In genomic region chr1:245332513-245332912, GRCh38 we compare ENCODE assay signal across 16 cellular contexts.
DNase-seq lines count a peak whose midpoint lies in the region; TF ChIP-seq lines count a peak whose summit lies in the region.
"Had no signal": no experiment of that assay in that cellular context is flagged by ENCODE, and none has a peak within 500 bp of the region (broad histone marks: within the 10 kb centered on the region; RNA-seq: fewer than 3 reads in every experiment).

No MANE protein-coding gene starts in this region.

- H3K27ac ChIP-seq in HEK293 (ENCODE audit: extremely low read depth, low read depth, low read length) (no peak overlapping the region), esophagus squamous epithelium (no peak overlapping the region)
- H3K27ac ChIP-seq: psoas muscle had no signal

- intact Hi-C loops in esophagus squamous epithelium (cut with DNase I), result no loop called here
- intact Hi-C loops in head of caudate nucleus (cut with DNase I), result no loop called here

- DNase-seq in AG08395 (ENCODE audit: low spot score) (peak; percentile 8), esophagus squamous epithelium (lab: John Stamatoyannopoulos, UW) (no peak), head of caudate nucleus (no peak), AG08396 (ENCODE audit: low spot score) (no peak)
- peak; percentile 75 to 77 for DNase-seq in activated T-cell treated with anti-CD3 and anti-CD28 coated beads, Interleukin-2, amount 50 U/mL, for 48 hours
- DNase-seq in stimulated activated CD4-positive, alpha-beta T cell treated with anti-CD3 and anti-CD28 coated beads, Interleukin-15, amount 100 ng/mL, for 48 hours (ENCODE audit: low read depth in 2 of 2), result peak; percentile 51 to 54
- no peak for DNase-seq in effector CD8-positive, alpha-beta T cell (lab: John Stamatoyannopoulos, UW)
- DNase-seq: activated naive CD4-positive, alpha-beta T cell treated with Interleukin-2 at 50 U/mL for 16 hours; caudate nucleus; effector memory CD4-positive, alpha-beta T cell; H7; KBM-7; naive B cell; NCI-H187 treated with DMSO at 0.1 percent for 48 hours; psoas muscle had no signal

- H3K9me3 ChIP-seq in HEK293 (ENCODE audit: control insufficient read depth, insufficient read depth, low read depth, low read length), result no peaks in the 10 kb centered on the region
- H3K9me3 ChIP-seq in esophagus squamous epithelium, result no peaks in the 10 kb centered on the region
- H3K9me3 ChIP-seq: psoas muscle had no signal

- H3K4me3 ChIP-seq in HEK293 (ENCODE audit: low read depth, low read length) (no peak overlapping the region), esophagus squamous epithelium (no peak overlapping the region)
- H3K4me3 ChIP-seq: psoas muscle had no signal

- no peaks in the 10 kb centered on the region for H3K36me3 ChIP-seq in HEK293 (ENCODE audit: control insufficient read depth in 2 of 2, insufficient read depth in 1 of 2, low read length in 2 of 2)
- H3K36me3 ChIP-seq in esophagus squamous epithelium, result no peaks in the 10 kb centered on the region

- TF ChIP-seq POLR2A in esophagus squamous epithelium (IDR thresholded peaks at IDR 0.05), result no peak

- no peaks in the 10 kb centered on the region for H3K4me1 ChIP-seq in HEK293 (ENCODE audit: control insufficient read depth, insufficient read depth, low read length)
- peaks cover 0 to 9% (median 0%) of the 10 kb centered on the region in 3 donors for H3K4me1 ChIP-seq in esophagus squamous epithelium
- H3K4me1 ChIP-seq: psoas muscle had no signal

- POLR2A ChIA-PET in HEK293 (lab: Yijun Ruan, JAX), result no interaction called here

- WGBS in esophagus squamous epithelium, 2 donors, result 59 to 67% methylated on average over 1 to 2 of the region's 6 CpGs

- H3K27me3 ChIP-seq in esophagus squamous epithelium, result no peaks in the 10 kb centered on the region

- TF ChIP-seq CTCF in HEK293 (tag by site-specific recombination; IDR thresholded peaks at IDR 0.05) (no peak), esophagus squamous epithelium (IDR thresholded peaks at IDR 0.05) (no peak)

- CTCF ChIA-PET in HEK293 (lab: Yijun Ruan, JAX), result no interaction called here

TF ChIP-seq in HEK293, 187 proteins besides CTCF, POLR2A, EP300 and RAD21:
- TF ChIP-seq ZNF16 (tag by site-specific recombination; IDR thresholded peaks at IDR 0.05; ENCODE audit: low read depth) (no peak), ZNF555 (tag by site-specific recombination; conservative IDR thresholded peaks at IDR 0.05) (no peak), ZNF335 (tag by site-specific recombination; conservative IDR thresholded peaks at IDR 0.05) (no peak), ZBTB7A (tag by site-specific recombination; IDR thresholded peaks at IDR 0.05; ENCODE audit: low read depth) (no peak), ZNF513 (tag by site-specific recombination; IDR thresholded peaks at IDR 0.05) (no peak), KLF7 (tag by site-specific recombination; IDR thresholded peaks at IDR 0.05; ENCODE audit: borderline replicate concordance) (no peak), ZNF184 (tag by site-specific recombination; IDR thresholded peaks at IDR 0.05) (no peak), ZIC2 (tag by site-specific recombination; IDR thresholded peaks at IDR 0.05) (peak; percentile 13; the same call in 1 of the 2 replicates)

Comparison
In these comparisons a context has a peak if more than half of its experiments do, and no peak if none do; other contexts are left out.
1. DNase-seq: peak in AG08395 (single experiment), activated T-cell treated with anti-CD3 and anti-CD28 coated beads, Interleukin-2, amount 50 U/mL, for 48 hours (2 of 2) and stimulated activated CD4-positive, alpha-beta T cell treated with anti-CD3 and anti-CD28 coated beads, Interleukin-15, amount 100 ng/mL, for 48 hours (2 of 2); none in esophagus squamous epithelium (single experiment), head of caudate nucleus (0 of 42), AG08396 (single experiment) and effector CD8-positive, alpha-beta T cell (single experiment).